ENCODE assay signal across 21 cellular contexts in genomic region chr15:69119016-69119415, GRCh38.
"Had no signal": no experiment of that assay in that cellular context is flagged by ENCODE, and none has a peak within 500 bp of the region (broad histone marks: within the 10 kb centered on the region; RNA-seq: fewer than 3 reads in every experiment).

No MANE protein-coding gene starts in this region.

- H3K9me3 Mint-ChIP-seq: activated CD4-positive, alpha-beta T cell treated with anti-CD3 and anti-CD28 coated beads, Interleukin-2, amount 10 ng/mL, durations not matched to agents 7 days and 5 days; activated naive CD4-positive, alpha-beta T cell treated with anti-CD3 and anti-CD28 coated beads, Interleukin-2, amount 50 U/mL, for 24 hours; activated T-helper 1 cell treated with anti-CD3 and anti-CD28 coated beads, Interleukin-12 subunit alpha, Interleukin-12 subunit beta, Interleukin-2, Interleukin-4 antibody, amounts not matched to agents 30 ng/mL and 10 ng/mL and 1 ng/mL, durations not matched to agents 14 hours and 24 hours and 36 hours; immature natural killer cell; naive B cell had no signal

- H3K27ac Mint-ChIP-seq: activated CD4-positive, alpha-beta T cell treated with anti-CD3 and anti-CD28 coated beads, Interleukin-2, amount 10 ng/mL, durations not matched to agents 7 days and 5 days; activated CD8-positive, alpha-beta T cell treated with anti-CD3 and anti-CD28 coated beads, Interleukin-2, amount 10 ng/mL, durations not matched to agents 7 days and 5 days; activated naive CD4-positive, alpha-beta T cell treated with anti-CD3 and anti-CD28 coated beads, Interleukin-2, amount 50 U/mL, for 24 hours; activated T-helper 1 cell treated with anti-CD3 and anti-CD28 coated beads, Interleukin-12 subunit alpha, Interleukin-12 subunit beta, Interleukin-2, Interleukin-4 antibody, amounts not matched to agents 30 ng/mL and 10 ng/mL and 1 ng/mL, durations not matched to agents 14 hours and 24 hours and 36 hours; immature natural killer cell; naive B cell had no signal

- H3K9me3 ChIP-seq: ascending aorta, lower lobe of right lung, prostate gland, right atrium auricular region, stomach, testis had no signal

- H3K27me3 Mint-ChIP-seq: activated naive CD4-positive, alpha-beta T cell treated with anti-CD3 and anti-CD28 coated beads, Interleukin-2, amount 50 U/mL, for 24 hours had no signal

- H2AFZ ChIP-seq: hepatocyte had no signal

- ATAC-seq: activated CD8-positive, alpha-beta T cell treated with anti-CD3 and anti-CD28 coated beads, Interleukin-2, amount 10 ng/mL, durations not matched to agents 7 days and 5 days; left lobe of liver had no signal

- H3K4me3 Mint-ChIP-seq: activated CD4-positive, alpha-beta T cell treated with anti-CD3 and anti-CD28 coated beads, Interleukin-2, amount 10 ng/mL, durations not matched to agents 7 days and 5 days; activated CD8-positive, alpha-beta T cell treated with anti-CD3 and anti-CD28 coated beads, Interleukin-2, amount 10 ng/mL, durations not matched to agents 7 days and 5 days; activated naive CD4-positive, alpha-beta T cell treated with anti-CD3 and anti-CD28 coated beads, Interleukin-2, amount 50 U/mL, for 24 hours; activated T-helper 1 cell treated with anti-CD3 and anti-CD28 coated beads, Interleukin-12 subunit alpha, Interleukin-12 subunit beta, Interleukin-2, Interleukin-4 antibody, amounts not matched to agents 30 ng/mL and 10 ng/mL and 1 ng/mL, durations not matched to agents 14 hours and 24 hours and 36 hours; immature natural killer cell; naive B cell had no signal

- H3K4me1 Mint-ChIP-seq: activated CD4-positive, alpha-beta T cell treated with anti-CD3 and anti-CD28 coated beads, Interleukin-2, amount 10 ng/mL, durations not matched to agents 7 days and 5 days; activated naive CD4-positive, alpha-beta T cell treated with anti-CD3 and anti-CD28 coated beads, Interleukin-2, amount 50 U/mL, for 24 hours had no signal

- DNase-seq: activated CD4-positive, alpha-beta T cell treated with anti-CD3 and anti-CD28 coated beads, Interleukin-2, amount 10 ng/mL, durations not matched to agents 7 days and 5 days; activated CD8-positive, alpha-beta T cell treated with anti-CD3 and anti-CD28 coated beads, Interleukin-2, amount 10 ng/mL, durations not matched to agents 7 days and 5 days; activated gamma-delta T cell treated with Interleukin-2 at 50 U/mL for 16 hours; central memory CD4-positive, alpha-beta T cell; effector memory CD4-positive, alpha-beta T cell; foreskin melanocyte; immature natural killer cell; lower lobe of right lung; naive B cell; stimulated activated CD4-positive, alpha-beta T cell treated with anti-CD3 and anti-CD28 coated beads, Interleukin-12 subunit alpha, Interleukin-12 subunit beta, amount 100 ng/mL, for 4 hours; stomach; T1000 had no signal

- H3K4me3 ChIP-seq: ascending aorta, hepatocyte, lower lobe of right lung, prostate gland, right atrium auricular region, stomach, testis had no signal

- H3K79me2 ChIP-seq: hepatocyte had no signal

- H3K27ac ChIP-seq: ascending aorta, hepatocyte, lower lobe of right lung, prostate gland, right atrium auricular region, stomach, testis had no signal

- H3K4me2 ChIP-seq: hepatocyte had no signal

- H3K36me3 ChIP-seq: ascending aorta, lower lobe of right lung, prostate gland, right atrium auricular region, stomach had no signal

- H3K27me3 ChIP-seq: ascending aorta, right atrium auricular region, testis had no signal

- H3K36me3 Mint-ChIP-seq: activated naive CD4-positive, alpha-beta T cell treated with anti-CD3 and anti-CD28 coated beads, Interleukin-2, amount 50 U/mL, for 24 hours; immature natural killer cell; naive B cell; type B pancreatic cell had no signal

- H3K4me1 ChIP-seq: ascending aorta, lower lobe of right lung, prostate gland, right atrium auricular region, stomach had no signal
